1 cellular context compared by ENCODE assay signal in genomic region chr9:132798817-132799790, GRCh38.
TF ChIP-seq lines count a peak whose summit lies in the region.

No MANE protein-coding gene starts in this region.

TF ChIP-seq in HCT116, 20 proteins besides CTCF, POLR2A, EP300 and RAD21 (continued from another document):
- TF ChIP-seq REST (IDR thresholded peaks at IDR 0.05; ENCODE audit: low read depth) (no peak), CBX3 (IDR thresholded peaks at IDR 0.05; ENCODE audit: low read depth) (no peak), ZNF274 (IDR thresholded peaks at IDR 0.05; ENCODE audit: low read depth, low read length) (no peak), EZH2 (IDR thresholded peaks at IDR 0.05) (no peak), ATF3 (IDR thresholded peaks at IDR 0.05) (no peak), SRF (IDR thresholded peaks at IDR 0.05; ENCODE audit: low read depth) (no peak), YY1 (IDR thresholded peaks at IDR 0.05; ENCODE audit: extremely low read depth, insufficient replicate concordance, low read depth, low read length) (no peak), EGR1 (IDR thresholded peaks at IDR 0.05; ENCODE audit: low read depth) (no peak), ZFX (IDR thresholded peaks at IDR 0.05) (no peak), SP1 (IDR thresholded peaks at IDR 0.05; ENCODE audit: low read depth) (no peak), FOSL1 (IDR thresholded peaks at IDR 0.05; ENCODE audit: low read depth) (no peak), ZBTB33 (IDR thresholded peaks at IDR 0.05; ENCODE audit: extremely low read depth, insufficient replicate concordance, low read length) (no peak), TCF7L2 (IDR thresholded peaks at IDR 0.05; ENCODE audit: borderline replicate concordance, extremely low read depth, insufficient read depth, insufficient read length) (no peak)
